8 cellular contexts compared by ENCODE assay signal in the genomic region with DNA sequence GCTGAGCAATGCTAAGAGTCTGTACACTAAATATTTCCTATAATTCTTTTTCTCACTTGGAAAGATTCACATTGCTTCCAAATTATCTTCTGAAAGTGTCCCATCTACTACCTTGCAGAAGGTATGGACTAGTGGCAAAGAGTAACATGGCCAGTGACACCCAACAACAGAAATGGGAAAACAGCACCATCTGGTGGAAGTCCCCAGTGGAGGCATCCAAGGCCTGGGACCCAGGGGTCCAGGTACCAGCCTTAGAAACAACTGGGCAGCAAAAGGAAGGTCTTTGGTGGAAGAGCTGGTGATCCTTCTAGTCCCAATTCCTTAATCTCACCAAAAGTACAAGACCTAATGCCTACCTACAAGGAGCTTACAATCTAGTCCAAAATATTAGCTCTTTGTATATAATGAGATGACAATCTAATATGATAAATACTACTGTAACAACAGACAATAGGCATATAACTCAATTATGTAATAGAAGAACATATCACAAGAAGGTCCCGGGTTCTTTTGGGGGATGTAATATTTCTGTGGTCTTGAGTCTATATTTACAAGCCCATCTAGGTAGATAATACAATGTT. TPM values are rescaled to one million over a fixed set of nuclear protein-coding genes. Genes with fewer than 3 reads are reported as not detected.
DNase-seq lines count a peak whose midpoint lies in the region; ATAC-seq and TF ChIP-seq lines count a peak whose summit lies in the region.

No MANE protein-coding gene starts in this region.

- CTCF ChIA-PET in activated CD4-positive, alpha-beta T cell treated with anti-CD3 and anti-CD28 coated beads, Interleukin-2, amount 10 ng/mL, durations not matched to agents 7 days and 5 days (lab: Charles Lee) = interaction anchor here (1.3 to 2.4 kb wide), 3 partner anchors 16 to 98 kb away, joined by 3 to 6 read pairs (median 5); no protein-coding TSS in a partner anchor

- no peaks in the 10 kb centered on the region for H3K27me3 Mint-ChIP-seq in activated CD4-positive, alpha-beta T cell treated with anti-CD3 and anti-CD28 coated beads, Interleukin-2, amount 10 ng/mL, durations not matched to agents 7 days and 5 days

- no peak for TF ChIP-seq POLR2A in upper lobe of left lung (IDR thresholded peaks at IDR 0.05)

- no peak overlapping the region for H3K27ac ChIP-seq in upper lobe of left lung

- 68 to 74% methylated on average over 1 of the region's 1 CpG for WGBS in upper lobe of left lung, 2 donors

- no peak overlapping the region for H3K4me3 ChIP-seq in upper lobe of left lung

- H3K27ac Mint-ChIP-seq in activated CD4-positive, alpha-beta T cell treated with anti-CD3 and anti-CD28 coated beads, Interleukin-2, amount 10 ng/mL, durations not matched to agents 7 days and 5 days = no peak overlapping the region

- H3K4me3 Mint-ChIP-seq in activated CD4-positive, alpha-beta T cell treated with anti-CD3 and anti-CD28 coated beads, Interleukin-2, amount 10 ng/mL, durations not matched to agents 7 days and 5 days = no peak overlapping the region

- H3K4me1 Mint-ChIP-seq in activated CD4-positive, alpha-beta T cell treated with anti-CD3 and anti-CD28 coated beads, Interleukin-2, amount 10 ng/mL, durations not matched to agents 7 days and 5 days = peaks cover 10% of the 10 kb centered on the region

- H3K27me3 ChIP-seq in upper lobe of left lung = no peaks in the 10 kb centered on the region

- no peaks in the 10 kb centered on the region for H3K4me1 ChIP-seq in upper lobe of left lung

- peak in 5 of 6 experiments; percentile 38 to 60 (median 52) for TF ChIP-seq CTCF in upper lobe of left lung (IDR thresholded peaks at IDR 0.05)

- no peak for TF ChIP-seq EP300 in upper lobe of left lung (IDR thresholded peaks at IDR 0.05)

- H3K36me3 Mint-ChIP-seq in activated CD4-positive, alpha-beta T cell treated with anti-CD3 and anti-CD28 coated beads, Interleukin-2, amount 10 ng/mL, durations not matched to agents 7 days and 5 days (ENCODE audit: low read depth) = peaks cover 21% of the 10 kb centered on the region

- peak; percentile 22 for DNase-seq in activated CD8-positive, alpha-beta memory T cell treated with anti-CD3 and anti-CD28 coated beads, Interleukin-2, amount 50 U/mL, for 4 hours
- DNase-seq in activated CD8-positive, alpha-beta memory T cell treated with anti-CD3 and anti-CD28 coated beads, Interleukin-2, amount 50 U/mL, for 48 hours = no peak
- DNase-seq in MV-4-11 (lab: John Stamatoyannopoulos, UW) (peak; percentile 8), iPS DF 19.7 (ENCODE audit: low read depth, low spot score) (peak; percentile 17), upper lobe of left lung (peak in 1 of 2 donors; percentile 25), dedifferentiated amniotic fluid mesenchymal stem cell (ENCODE audit: extremely low spot score) (no peak), NOMO-1 treated with dmso at 0.1 percent for 144 hours (lab: John Stamatoyannopoulos, UW; ENCODE audit: unreplicated experiment) (no peak)
- DNase-seq in activated CD4-positive, alpha-beta T cell treated with anti-CD3 and anti-CD28 coated beads, Interleukin-2, amount 10 ng/mL, durations not matched to agents 7 days and 5 days = peak; percentile 18

- H3K9me3 ChIP-seq in upper lobe of left lung = no peaks in the 10 kb centered on the region

- no peaks in the 10 kb centered on the region for H3K9me3 Mint-ChIP-seq in activated CD4-positive, alpha-beta T cell treated with anti-CD3 and anti-CD28 coated beads, Interleukin-2, amount 10 ng/mL, durations not matched to agents 7 days and 5 days

- no peaks in the 10 kb centered on the region for H3K36me3 ChIP-seq in upper lobe of left lung

- POLR2A ChIA-PET in activated CD4-positive, alpha-beta T cell treated with anti-CD3 and anti-CD28 coated beads, Interleukin-2, amount 10 ng/mL, durations not matched to agents 7 days and 5 days (lab: Charles Lee) = interaction anchor here (1.0 kb wide), 1 partner anchor 23 kb away, joined by 4 read pairs; no protein-coding TSS in a partner anchor

- ATAC-seq in upper lobe of left lung (ENCODE audit: low FRiP score in 2 of 2) = peak in 1 of 2 donors; percentile 64

RNA-seq across cellular contexts. Expression of a gene that starts 55.3 kb away (rescaled TPM):
- 100 to 1,000 TPM; 123 to 144 TPM for total RNA-seq in activated CD4-positive, alpha-beta T cell treated with anti-CD3 and anti-CD28 coated beads, Interleukin-2, amount 10 ng/mL, durations not matched to agents 7 days and 5 days
- total RNA-seq in upper lobe of left lung = 1 to 10 TPM; 1.9 to 5.3 (median 3.9) TPM

Comparison
In these comparisons a context has a peak if more than half of its experiments do, and no peak if none do; other contexts are left out.
1. DNase-seq: peak in activated CD8-positive, alpha-beta memory T cell treated with anti-CD3 and anti-CD28 coated beads, Interleukin-2, amount 50 U/mL, for 4 hours (single experiment), MV-4-11 (single experiment), activated CD4-positive, alpha-beta T cell treated with anti-CD3 and anti-CD28 coated beads, Interleukin-2, amount 10 ng/mL, durations not matched to agents 7 days and 5 days (single experiment) and iPS DF 19.7 (single experiment); none in activated CD8-positive, alpha-beta memory T cell treated with anti-CD3 and anti-CD28 coated beads, Interleukin-2, amount 50 U/mL, for 48 hours (single experiment), dedifferentiated amniotic fluid mesenchymal stem cell (single experiment) and NOMO-1 treated with dmso at 0.1 percent for 144 hours (single experiment).
2. RNA of a gene that starts 55.3 kb away (total RNA-seq): 123 to 144 TPM in activated CD4-positive, alpha-beta T cell treated with anti-CD3 and anti-CD28 coated beads, Interleukin-2, amount 10 ng/mL, durations not matched to agents 7 days and 5 days; 1.9 to 5.3 TPM in upper lobe of left lung; every median in the first group is over 10 times any median in the second.